In the genomic region with DNA sequence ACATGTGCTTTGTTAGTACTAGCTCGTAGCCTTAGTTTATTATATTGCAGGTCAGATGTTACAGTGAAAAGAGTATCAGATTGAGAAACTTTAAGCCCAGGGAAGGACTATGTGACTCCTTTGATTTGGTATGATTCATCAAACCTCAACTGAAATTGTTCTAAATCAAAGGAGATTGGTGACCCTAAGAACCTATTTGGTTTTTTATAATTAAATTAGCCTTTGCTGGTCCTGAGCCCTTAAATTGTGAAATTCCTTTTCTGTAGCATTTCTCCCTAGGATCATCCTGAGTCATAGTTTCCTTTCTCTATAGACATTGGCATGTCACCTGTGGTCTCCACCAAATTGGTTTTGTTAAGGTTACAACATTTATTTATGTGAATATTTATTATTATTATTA, we compare ENCODE assay signal across 16 cellular contexts.
"Had no signal": no experiment of that assay in that cellular context is flagged by ENCODE, and none has a peak within 500 bp of the region (broad histone marks: within the 10 kb centered on the region; RNA-seq: fewer than 3 reads in every experiment).

No MANE protein-coding gene starts in this region.

- H3K9ac ChIP-seq: neural progenitor cell had no signal

- DNase-seq: activated CD4-positive, alpha-beta T cell treated with anti-CD3 and anti-CD28 coated beads for 1 hour; activated CD4-positive, alpha-beta T cell treated with anti-CD3 and anti-CD28 coated beads, Interleukin-2, amount 50 U/mL, for 48 hours; activated CD8-positive, alpha-beta memory T cell treated with anti-CD3 and anti-CD28 coated beads, Interleukin-2, amount 10 ng/mL, durations not matched to agents 7 days and 5 days; activated gamma-delta T cell; activated naive CD8-positive, alpha-beta T cell treated with anti-CD3 and anti-CD28 coated beads, Interleukin-2, amount 10 ng/mL, durations not matched to agents 7 days and 5 days; activated T-cell treated with anti-CD3 and anti-CD28 coated beads, Interleukin-2, amount 50 U/mL, for 4 hours; effector CD4-positive, alpha-beta T cell; right cardiac atrium; stimulated activated CD4-positive, alpha-beta T cell treated with anti-CD3 and anti-CD28 coated beads, Interleukin-1b, Interleukin-23, amount 100 ng/mL, for 48 hours; substantia nigra; transverse colon had no signal

- H3K4me2 ChIP-seq: hepatocyte, neural progenitor cell had no signal

- H2AFZ ChIP-seq: hepatocyte, neural progenitor cell had no signal

- H3K79me2 ChIP-seq: hepatocyte had no signal

- H3K9me3 ChIP-seq: ascending aorta, transverse colon had no signal

- H3K4me1 ChIP-seq: ascending aorta, neural progenitor cell, transverse colon had no signal

- H3K36me3 ChIP-seq: ascending aorta, cardiac muscle cell, neural progenitor cell, transverse colon had no signal

- H3K4me3 ChIP-seq: ascending aorta, cardiac muscle cell, hepatocyte, neural progenitor cell, transverse colon had no signal

- ATAC-seq: activated CD8-positive, alpha-beta memory T cell treated with anti-CD3 and anti-CD28 coated beads, Interleukin-2, amount 10 ng/mL, durations not matched to agents 7 days and 5 days; activated T-cell treated with anti-CD3 and anti-CD28 coated beads, Interleukin-2, amount 50 U/mL, for 4 hours; right cardiac atrium; stimulated activated memory B cell treated with anti-CD40 and anti-IgM and Interleukin-4, amounts not matched to agents 10 μg/mL and 1 μg/mL and 100 μg/mL, for 72 hours had no signal

- H3K27ac ChIP-seq: ascending aorta, cardiac muscle cell, hepatocyte, neural progenitor cell, transverse colon had no signal

- H3K27me3 ChIP-seq: ascending aorta, cardiac muscle cell, hepatocyte, neural progenitor cell, transverse colon had no signal
